In genomic region chr9:135503371-135504261, GRCh38 we compare ENCODE assay signal across 18 cellular contexts. TPM values are rescaled to one million over a fixed set of nuclear protein-coding genes. Genes with fewer than 3 reads are reported as not detected.
DNase-seq lines count a peak whose midpoint lies in the region; ATAC-seq and TF ChIP-seq lines count a peak whose summit lies in the region.
"Had no signal": no experiment of that assay in that cellular context is flagged by ENCODE, and none has a peak within 500 bp of the region (broad histone marks: within the 10 kb centered on the region; RNA-seq: fewer than 3 reads in every experiment).

No MANE protein-coding gene starts in this region.

- peaks cover 40% of the 10 kb centered on the region for H3K4me1 Mint-ChIP-seq in stimulated activated effector memory CD8-positive, alpha-beta T cell treated with anti-CD3 and anti-CD28 coated beads, Interleukin-12 subunit alpha, Interleukin-12 subunit beta, amount 100 ng/mL, for 72 hours

- H3K27me3 ChIP-seq in RWPE2 (ENCODE audit: insufficient read depth, poor library complexity, severe bottlenecking) (no peaks in the 10 kb centered on the region), right lobe of liver (no peaks in the 10 kb centered on the region)
- H3K27me3 ChIP-seq: heart right ventricle, tibial nerve had no signal

- ATAC-seq in RWPE2 (ENCODE audit: low read depth): no peak
- no peak for ATAC-seq in right lobe of liver
- ATAC-seq in stimulated activated effector memory CD8-positive, alpha-beta T cell treated with anti-CD3 and anti-CD28 coated beads, Interleukin-12 subunit alpha, Interleukin-12 subunit beta, amount 100 ng/mL, for 72 hours: no peak
- no peak for ATAC-seq in HG03520 (IDR thresholded peaks at IDR 0.05; ENCODE audit: unreplicated experiment)
- ATAC-seq: heart right ventricle had no signal

- TF ChIP-seq POLR2A in right lobe of liver (IDR thresholded peaks at IDR 0.05): no peak

- H3K4me1 ChIP-seq in RWPE2 (ENCODE audit: insufficient read depth, poor library complexity, severe bottlenecking) (no peaks in the 10 kb centered on the region), right lobe of liver (peaks cover 0 to 14% (median 3%) of the 10 kb centered on the region in 4 donors)

- H3K9me3 ChIP-seq in RWPE2 (ENCODE audit: severe bottlenecking): no peaks in the 10 kb centered on the region
- H3K9me3 ChIP-seq in right lobe of liver: no peaks in the 10 kb centered on the region
- H3K9me3 ChIP-seq: neutrophil had no signal

- no peak overlapping the region for H3K4me3 Mint-ChIP-seq in stimulated activated effector memory CD8-positive, alpha-beta T cell treated with anti-CD3 and anti-CD28 coated beads, Interleukin-12 subunit alpha, Interleukin-12 subunit beta, amount 100 ng/mL, for 72 hours
- H3K4me3 Mint-ChIP-seq: T-helper 1 cell treated with Interleukin-12 subunit alpha and Interleukin-12 subunit beta and Interleukin-4 antibody, amounts not matched to agents 30 μg/mL and 1 μg/mL, for 36 hours had no signal

- peak overlapping the region; percentile 45 for H3K27ac Mint-ChIP-seq in stimulated activated effector memory CD8-positive, alpha-beta T cell treated with anti-CD3 and anti-CD28 coated beads, Interleukin-12 subunit alpha, Interleukin-12 subunit beta, amount 100 ng/mL, for 72 hours
- H3K27ac Mint-ChIP-seq: T-helper 1 cell treated with Interleukin-12 subunit alpha and Interleukin-12 subunit beta and Interleukin-4 antibody, amounts not matched to agents 30 μg/mL and 1 μg/mL, for 36 hours had no signal

- intact Hi-C loops in right lobe of liver (cut with DNase I): no loop called here

- DNase-seq in activated naive CD4-positive, alpha-beta T cell treated with anti-CD3 and anti-CD28 coated beads, Interleukin-2, amount 50 U/mL, for 16 hours: peak; percentile 9
- no peak for DNase-seq in activated naive CD4-positive, alpha-beta T cell (lab: John Stamatoyannopoulos, UW)
- DNase-seq in RWPE2 (ENCODE audit: low spot score): peak; percentile 55
- peak; percentile 14 to 43 (median 43) for DNase-seq in right lobe of liver
- DNase-seq in stimulated activated effector memory CD8-positive, alpha-beta T cell treated with anti-CD3 and anti-CD28 coated beads, Interleukin-12 subunit alpha, Interleukin-12 subunit beta, amount 100 ng/mL, for 72 hours (ENCODE audit: low spot score in 2 of 2): no peak
- no peak for DNase-seq in HuH-7.5 (ENCODE audit: low spot score)
- DNase-seq in COLO829 (ENCODE audit: low spot score): no peak
- DNase-seq: KG1, NCI-H1930, NCI-H510A, SIG-M5 had no signal

- TF ChIP-seq CTCF in RWPE2 (IDR thresholded peaks at IDR 0.05; ENCODE audit: poor library complexity, severe bottlenecking): no peak
- no peak for TF ChIP-seq CTCF in right lobe of liver (IDR thresholded peaks at IDR 0.05)

- H3K9me3 Mint-ChIP-seq in stimulated activated effector memory CD8-positive, alpha-beta T cell treated with anti-CD3 and anti-CD28 coated beads, Interleukin-12 subunit alpha, Interleukin-12 subunit beta, amount 100 ng/mL, for 72 hours: no peaks in the 10 kb centered on the region
- H3K9me3 Mint-ChIP-seq: T-helper 1 cell treated with Interleukin-12 subunit alpha and Interleukin-12 subunit beta and Interleukin-4 antibody, amounts not matched to agents 30 μg/mL and 1 μg/mL, for 36 hours had no signal

- no peak overlapping the region for H3K4me3 ChIP-seq in RWPE2 (ENCODE audit: severe bottlenecking)
- H3K4me3 ChIP-seq in right lobe of liver: no peak overlapping the region
- H3K4me3 ChIP-seq: heart right ventricle, tibial nerve had no signal

- 94% methylated on average over 12 of the region's 41 CpGs for WGBS in right lobe of liver (ENCODE audit: insufficient coverage, low coverage, low lambda C conversion rate, missing lambda C conversion rate)

- peaks cover 49% of the 10 kb centered on the region for H3K36me3 Mint-ChIP-seq in stimulated activated effector memory CD8-positive, alpha-beta T cell treated with anti-CD3 and anti-CD28 coated beads, Interleukin-12 subunit alpha, Interleukin-12 subunit beta, amount 100 ng/mL, for 72 hours

- no peak overlapping the region for H3K27ac ChIP-seq in RWPE2 (ENCODE audit: poor library complexity, severe bottlenecking)
- H3K27ac ChIP-seq in right lobe of liver: no peak overlapping the region
- H3K27ac ChIP-seq: heart right ventricle, HL-60, neutrophil, tibial nerve had no signal

- peaks cover 31% of the 10 kb centered on the region for H3K36me3 ChIP-seq in RWPE2 (ENCODE audit: low read depth)
- H3K36me3 ChIP-seq in right lobe of liver: peaks cover 0 to 14% (median 8%) of the 10 kb centered on the region in 4 donors

RNA-seq across cellular contexts. Expression of gene MRPS2, which starts 3.1 kb away (rescaled TPM):
- total RNA-seq in right lobe of liver: 10 to 100 TPM; 24.7 to 56.8 (median 30.5) TPM

RNA-seq across cellular contexts. Expression of gene LCN1, which starts 17.6 kb away (rescaled TPM):
- not detected for total RNA-seq in right lobe of liver
- total RNA-seq: astrocyte, tibial nerve had no signal

RNA-seq across cellular contexts. Expression of gene PPP1R26, which starts 24.0 kb away (rescaled TPM):
- 1 to 10 TPM; 5.1 to 9.0 (median 7.7) TPM for total RNA-seq in right lobe of liver

RNA-seq across cellular contexts. Expression of gene OBP2A, which starts 42.3 kb away (rescaled TPM):
- not detected for total RNA-seq in right lobe of liver
- total RNA-seq: astrocyte, heart right ventricle, tibial nerve had no signal

RNA-seq across cellular contexts. Expression of gene PAEP, which starts 57.9 kb away (rescaled TPM):
- not detected for total RNA-seq in right lobe of liver
- total RNA-seq: heart right ventricle, tibial nerve had no signal

Comparison
In these comparisons a context has a peak if more than half of its experiments do, and no peak if none do; other contexts are left out.
1. DNase-seq: peak in activated naive CD4-positive, alpha-beta T cell treated with anti-CD3 and anti-CD28 coated beads, Interleukin-2, amount 50 U/mL, for 16 hours (single experiment), RWPE2 (single experiment) and right lobe of liver (3 of 3); none in activated naive CD4-positive, alpha-beta T cell (0 of 4), stimulated activated effector memory CD8-positive, alpha-beta T cell treated with anti-CD3 and anti-CD28 coated beads, Interleukin-12 subunit alpha, Interleukin-12 subunit beta, amount 100 ng/mL, for 72 hours (0 of 2), HuH-7.5 (single experiment) and COLO829 (single experiment).